20 cellular contexts compared by ENCODE assay signal in genomic region chr14:100659345-100660001, GRCh38.
DNase-seq lines count a peak whose midpoint lies in the region; ATAC-seq and TF ChIP-seq lines count a peak whose summit lies in the region.
"Had no signal": no experiment of that assay in that cellular context is flagged by ENCODE, and none has a peak within 500 bp of the region (broad histone marks: within the 10 kb centered on the region; RNA-seq: fewer than 3 reads in every experiment).

No MANE protein-coding gene starts in this region.

- peaks cover 4% of the 10 kb centered on the region for H3K79me1 ChIP-seq in neuronal stem cell (ENCODE audit: low read depth, low read length)

- TF ChIP-seq CTCF in Panc1 (IDR thresholded peaks at IDR 0.05) (no peak), mesothelial cell of epicardium (IDR thresholded peaks at IDR 0.05; ENCODE audit: unreplicated experiment) (no peak), esophagus muscularis mucosa (IDR thresholded peaks at IDR 0.05) (no peak)

- H3K14ac ChIP-seq in neuronal stem cell (ENCODE audit: low read length): no peak overlapping the region

- no peak overlapping the region for H3K4me2 ChIP-seq in neuronal stem cell (ENCODE audit: insufficient read depth, low read length, poor library complexity, severe bottlenecking)

- H3K27ac ChIP-seq in Panc1 (ENCODE audit: low read length): peak overlapping the region; percentile 68
- no peak overlapping the region for H3K27ac ChIP-seq in neuronal stem cell (replicated peaks; ENCODE audit: low read length)
- no peak overlapping the region for H3K27ac ChIP-seq in esophagus muscularis mucosa (replicated peaks in 1 of 4)
- H3K27ac ChIP-seq: BLaER1 treated with 17β-estradiol and CSF1 and Interleukin-3, amounts not matched to agents 10 nM and 100 nM had no signal

- POLR2A ChIA-PET in Panc1 (lab: Charles Lee): no interaction called here
- POLR2A ChIA-PET in naive thymus-derived CD8-positive, alpha-beta T cell (lab: Charles Lee): no interaction called here

- peak overlapping the region; percentile 44 for H4K91ac ChIP-seq in neuronal stem cell (ENCODE audit: low read depth, low read length, poor library complexity)

- no peak for ATAC-seq in Panc1
- ATAC-seq in left lobe of liver: peak; percentile 66
- ATAC-seq in HG03135 (IDR thresholded peaks at IDR 0.05; ENCODE audit: unreplicated experiment): no peak
- no peak for ATAC-seq in HG02885 (IDR thresholded peaks at IDR 0.05; ENCODE audit: poor library complexity, unreplicated experiment)
- ATAC-seq in naive thymus-derived CD8-positive, alpha-beta T cell: no peak
- ATAC-seq: CD8-positive, alpha-beta T cell; GM12878; HCT116 had no signal

- H3K27me3 ChIP-seq in Panc1 (ENCODE audit: control insufficient read depth, insufficient read depth, low read length) (no peaks in the 10 kb centered on the region), neuronal stem cell (ENCODE audit: control insufficient read depth in 3 of 3, insufficient read depth in 3 of 3, low read depth in 1 of 3, low read length in 3 of 3) (no peaks in the 10 kb centered on the region), esophagus muscularis mucosa (peaks cover 0 to 33% (median 9%) of the 10 kb centered on the region in 4 donors)
- H3K27me3 ChIP-seq: BLaER1 treated with 17β-estradiol and CSF1 and Interleukin-3, amounts not matched to agents 10 nM and 100 nM had no signal

- TF ChIP-seq POLR2A in esophagus muscularis mucosa (IDR thresholded peaks at IDR 0.05; ENCODE audit: low read depth): no peak

- H2AFZ ChIP-seq in neuronal stem cell (ENCODE audit: low read length): no peak overlapping the region

- H2BK12ac ChIP-seq in neuronal stem cell (ENCODE audit: low read length): no peak overlapping the region

- H3K4ac ChIP-seq in neuronal stem cell (ENCODE audit: low read length): no peak overlapping the region

- TF ChIP-seq EP300 in esophagus muscularis mucosa (IDR thresholded peaks at IDR 0.05): no peak

- peaks cover 59% of the 10 kb centered on the region for H3K4me1 ChIP-seq in Panc1 (ENCODE audit: control insufficient read depth, insufficient read depth, low read length)
- H3K4me1 ChIP-seq in neuronal stem cell (ENCODE audit: control insufficient read depth in 2 of 2, insufficient read depth in 1 of 2, low read depth in 1 of 2, low read length in 2 of 2): peaks cover 13 to 30% of the 10 kb centered on the region in 2 donors
- H3K4me1 ChIP-seq in esophagus muscularis mucosa: peaks cover 0 to 25% (median 7%) of the 10 kb centered on the region in 4 donors

- in situ Hi-C loops in Panc1 (cut with HindIII; ENCODE audit: low pct_unique_long_range_greater_than_20kb, low sequenced_read_pairs): no loop called here

- H3K4me3 Mint-ChIP-seq in mesothelial cell of epicardium: no peak overlapping the region
- no peak overlapping the region for H3K4me3 Mint-ChIP-seq in naive thymus-derived CD8-positive, alpha-beta T cell
- H3K4me3 Mint-ChIP-seq: B cell; CD8-positive, alpha-beta T cell; HFFc6 had no signal

- H3K36me3 ChIP-seq in Panc1 (ENCODE audit: control insufficient read depth, insufficient read depth, low read length) (no peaks in the 10 kb centered on the region), neuronal stem cell (replicated peaks in 1 of 2; ENCODE audit: control insufficient read depth in 2 of 2, insufficient read depth in 2 of 2, low read length in 2 of 2) (no peaks in the 10 kb centered on the region), esophagus muscularis mucosa (no peaks in the 10 kb centered on the region)
- H3K36me3 ChIP-seq: BLaER1 treated with 17β-estradiol and CSF1 and Interleukin-3, amounts not matched to agents 10 nM and 100 nM had no signal

- no peak overlapping the region for H3K9ac ChIP-seq in neuronal stem cell (ENCODE audit: low read depth, low read length, poor library complexity)
- H3K9ac ChIP-seq: BLaER1 treated with 17β-estradiol and CSF1 and Interleukin-3, amounts not matched to agents 10 nM and 100 nM had no signal

- H2BK15ac ChIP-seq in neuronal stem cell (ENCODE audit: low read length): peak overlapping the region; percentile 100

- H4K8ac ChIP-seq in neuronal stem cell (ENCODE audit: low read depth, low read length): no peak overlapping the region

- peaks cover 11% of the 10 kb centered on the region for H3K27me3 Mint-ChIP-seq in mesothelial cell of epicardium (ENCODE audit: low read depth)
- H3K27me3 Mint-ChIP-seq in naive thymus-derived CD8-positive, alpha-beta T cell: peaks cover 2 to 17% (median 14%) of the 10 kb centered on the region in 5 donors
- H3K27me3 Mint-ChIP-seq: B cell had no signal

- H2AK5ac ChIP-seq in neuronal stem cell (ENCODE audit: low read depth, low read length): peak overlapping the region; percentile 83

- intact Hi-C loops in Panc1 (cut with micrococcal nuclease; ENCODE audit: unreplicated experiment) (no loop called here), esophagus muscularis mucosa (cut with DNase I) (loop anchor here (5.0 kb wide), 1 partner anchor 968 kb away; no protein-coding TSS in a partner anchor)

- H3K18ac ChIP-seq in neuronal stem cell (ENCODE audit: low read length): peak overlapping the region; percentile 96

- no CpG with 5 or more reads among the region's 17 CpGs for WGBS in neuronal stem cell (ENCODE audit: extremely low coverage in 2 of 2, insufficient read length in 2 of 2, insufficient replicate concordance in 1 of 2), 2 donors
- WGBS in esophagus muscularis mucosa: 97% methylated on average over 12 of the region's 17 CpGs

- no peak overlapping the region for H3K4me3 ChIP-seq in Panc1 (ENCODE audit: low read depth in 2 of 2, low read length in 2 of 2)
- H3K4me3 ChIP-seq in neuronal stem cell (ENCODE audit: low read length in 2 of 2): no peak overlapping the region
- no peak overlapping the region for H3K4me3 ChIP-seq in esophagus muscularis mucosa
- H3K4me3 ChIP-seq: BLaER1 treated with 17β-estradiol and CSF1 and Interleukin-3, amounts not matched to agents 10 nM and 100 nM; GM12878 had no signal

- H3K36me3 Mint-ChIP-seq in mesothelial cell of epicardium: no peaks in the 10 kb centered on the region
- no peaks in the 10 kb centered on the region for H3K36me3 Mint-ChIP-seq in naive thymus-derived CD8-positive, alpha-beta T cell
- H3K36me3 Mint-ChIP-seq: CD8-positive, alpha-beta T cell had no signal

- H3K9me3 ChIP-seq in Panc1 (ENCODE audit: control insufficient read depth, insufficient read depth, low read depth, low read length) (no peaks in the 10 kb centered on the region), neuronal stem cell (replicated peaks in 1 of 2; ENCODE audit: control insufficient read depth in 2 of 2, insufficient read depth in 1 of 2, low read depth in 1 of 2, low read length in 2 of 2) (no peaks in the 10 kb centered on the region), esophagus muscularis mucosa (no peaks in the 10 kb centered on the region)
- H3K9me3 ChIP-seq: BLaER1 treated with 17β-estradiol and CSF1 and Interleukin-3, amounts not matched to agents 10 nM and 100 nM had no signal

- DNase-seq in Panc1 (ENCODE audit: low read depth, low spot score) (no peak), left lobe of liver (ENCODE audit: low spot score) (no peak), mesothelial cell of epicardium (ENCODE audit: low spot score in 2 of 2, unreplicated experiment in 2 of 2) (no peak), neuronal stem cell (ENCODE audit: low spot score) (no peak), esophagus muscularis mucosa (ENCODE audit: extremely low spot score) (no peak)
- DNase-seq in naive thymus-derived CD8-positive, alpha-beta T cell: no peak
- DNase-seq: CD8-positive, alpha-beta T cell; DMS 273 treated with DMSO at 0.1 percent for 48 hours; DMS53; DND-41; EL; GOT3; H7; HFFc6 had no signal

- no peaks in the 10 kb centered on the region for H3K9me3 Mint-ChIP-seq in mesothelial cell of epicardium
- no peaks in the 10 kb centered on the region for H3K9me3 Mint-ChIP-seq in naive thymus-derived CD8-positive, alpha-beta T cell
- H3K9me3 Mint-ChIP-seq: CD8-positive, alpha-beta T cell; HFFc6 had no signal

- CTCF ChIA-PET in Panc1 (lab: Charles Lee): no interaction called here

- H2BK120ac ChIP-seq in neuronal stem cell (ENCODE audit: low read depth, low read length): peak overlapping the region; percentile 89

- no peak overlapping the region for H3K23ac ChIP-seq in neuronal stem cell (ENCODE audit: low read depth, low read length, poor library complexity)

- peaks cover 10% of the 10 kb centered on the region for H3K4me1 Mint-ChIP-seq in mesothelial cell of epicardium
- H3K4me1 Mint-ChIP-seq in naive thymus-derived CD8-positive, alpha-beta T cell: peaks cover 0 to 6% (median 1%) of the 10 kb centered on the region in 4 donors
- H3K4me1 Mint-ChIP-seq: B cell had no signal

- peak overlapping the region; percentile 78 for H2BK5ac ChIP-seq in neuronal stem cell (ENCODE audit: low read length)

- BruUV-seq in Panc1 (replicated peaks; lab: Mats Ljungman, UMichigan): no TSS peak

- H3K27ac Mint-ChIP-seq in mesothelial cell of epicardium: peak overlapping the region; percentile 64
- no peak overlapping the region for H3K27ac Mint-ChIP-seq in naive thymus-derived CD8-positive, alpha-beta T cell
- H3K27ac Mint-ChIP-seq: B cell; CD8-positive, alpha-beta T cell had no signal
